1 cellular context compared by ENCODE assay signal in the genomic region with DNA sequence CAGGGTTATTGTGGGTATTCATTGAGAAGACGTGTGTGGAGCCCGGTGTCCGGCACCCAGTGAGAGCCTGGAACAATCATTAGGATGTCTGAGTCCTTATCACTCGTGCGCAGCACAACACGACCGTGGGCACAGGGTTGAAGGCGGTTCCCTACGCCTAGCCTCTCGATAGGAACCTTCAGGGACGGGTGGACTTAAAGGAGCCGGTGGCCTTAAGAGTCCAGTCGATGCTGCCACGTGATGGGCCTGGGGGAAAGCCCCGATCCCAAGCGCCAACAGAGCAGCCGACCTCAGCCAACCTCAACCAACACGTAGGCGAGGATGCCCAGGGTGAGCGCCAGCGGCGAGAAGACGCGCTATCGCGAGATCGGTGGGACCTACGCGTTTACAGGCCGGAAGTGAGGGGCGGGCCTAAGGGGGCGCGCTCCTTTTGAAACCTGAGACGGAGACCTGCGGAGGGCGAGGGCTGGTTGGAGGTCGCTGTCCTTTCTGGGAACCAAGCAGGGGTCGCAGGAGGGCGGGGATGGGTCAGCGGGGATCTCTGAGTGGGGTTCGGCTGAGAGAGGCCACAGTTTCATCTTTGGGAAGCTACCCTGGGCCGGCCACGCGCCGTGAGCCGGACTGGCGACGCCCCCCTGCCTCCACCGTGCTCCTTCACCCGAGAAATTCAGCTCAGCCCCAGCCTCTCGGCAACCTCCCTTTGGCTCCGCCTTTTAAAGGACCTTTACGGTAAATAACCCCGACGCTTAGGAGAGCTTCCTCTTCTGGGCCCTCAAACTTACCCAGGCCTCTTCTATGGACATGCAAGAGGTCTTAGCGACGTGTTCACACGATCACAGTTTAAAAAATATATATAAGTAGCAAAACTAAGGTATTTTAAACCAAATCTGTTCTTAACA.
TF ChIP-seq lines count a peak whose summit lies in the region.

No MANE protein-coding gene starts in this region.

TF ChIP-seq in HepG2, 621 proteins besides CTCF, POLR2A, EP300 and RAD21 (continued from another document and continues in another):
- TF ChIP-seq, protein P1, sequence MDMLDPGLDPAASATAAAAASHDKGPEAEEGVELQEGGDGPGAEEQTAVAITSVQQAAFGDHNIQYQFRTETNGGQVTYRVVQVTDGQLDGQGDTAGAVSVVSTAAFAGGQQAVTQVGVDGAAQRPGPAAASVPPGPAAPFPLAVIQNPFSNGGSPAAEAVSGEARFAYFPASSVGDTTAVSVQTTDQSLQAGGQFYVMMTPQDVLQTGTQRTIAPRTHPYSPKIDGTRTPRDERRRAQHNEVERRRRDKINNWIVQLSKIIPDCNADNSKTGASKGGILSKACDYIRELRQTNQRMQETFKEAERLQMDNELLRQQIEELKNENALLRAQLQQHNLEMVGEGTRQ (IDR thresholded peaks at IDR 0.05; ENCODE audit: low read depth, low read length), result no peak
- TF ChIP-seq, protein P1 (CRISPR knock-in tag; IDR thresholded peaks at IDR 0.05; ENCODE audit: borderline replicate concordance), result no peak
- peak; percentile 69 to 91 for TF ChIP-seq HMGXB4 (CRISPR knock-in tag; IDR thresholded peaks at IDR 0.05; ENCODE audit: borderline replicate concordance in 1 of 2, low read depth in 1 of 2)
- TF ChIP-seq EZH2 (conservative IDR thresholded peaks at IDR 0.05; ENCODE audit: low read depth, low read length), result no peak
- peak; percentile 79 for TF ChIP-seq HIC2 (CRISPR knock-in tag; IDR thresholded peaks at IDR 0.05; ENCODE audit: low read depth)
- no peak for TF ChIP-seq CERS6 (CRISPR knock-in tag; IDR thresholded peaks at IDR 0.05)
- TF ChIP-seq ZNF7 (CRISPR knock-in tag; IDR thresholded peaks at IDR 0.05), result no peak
- 0 out of 2 replicates have a peak, but pooled peaks have one; percentile 52 for TF ChIP-seq ZSCAN20 (CRISPR knock-in tag; IDR thresholded peaks at IDR 0.05; ENCODE audit: borderline replicate concordance)
- TF ChIP-seq GLI4 (CRISPR knock-in tag; IDR thresholded peaks at IDR 0.05; ENCODE audit: borderline replicate concordance), result peak; percentile 72; the same call in 1 of the 2 replicates
- peak; percentile 100 for TF ChIP-seq TFDP2 (CRISPR knock-in tag; IDR thresholded peaks at IDR 0.05)
- TF ChIP-seq IKZF1 (IDR thresholded peaks at IDR 0.05), result no peak
- peak; percentile 100 for TF ChIP-seq ZMYM4 (CRISPR knock-in tag; IDR thresholded peaks at IDR 0.05)
- TF ChIP-seq MTA3 (CRISPR knock-in tag; IDR thresholded peaks at IDR 0.05), result no peak
- TF ChIP-seq, protein P2, sequence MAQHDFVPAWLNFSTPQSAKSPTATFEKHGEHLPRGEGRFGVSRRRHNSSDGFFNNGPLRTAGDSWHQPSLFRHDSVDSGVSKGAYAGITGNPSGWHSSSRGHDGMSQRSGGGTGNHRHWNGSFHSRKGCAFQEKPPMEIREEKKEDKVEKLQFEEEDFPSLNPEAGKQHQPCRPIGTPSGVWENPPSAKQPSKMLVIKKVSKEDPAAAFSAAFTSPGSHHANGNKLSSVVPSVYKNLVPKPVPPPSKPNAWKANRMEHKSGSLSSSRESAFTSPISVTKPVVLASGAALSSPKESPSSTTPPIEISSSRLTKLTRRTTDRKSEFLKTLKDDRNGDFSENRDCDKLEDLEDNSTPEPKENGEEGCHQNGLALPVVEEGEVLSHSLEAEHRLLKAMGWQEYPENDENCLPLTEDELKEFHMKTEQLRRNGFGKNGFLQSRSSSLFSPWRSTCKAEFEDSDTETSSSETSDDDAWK (CRISPR knock-in tag; IDR thresholded peaks at IDR 0.05), result no peak
- no peak for TF ChIP-seq ZBTB20 (CRISPR knock-in tag; IDR thresholded peaks at IDR 0.05; ENCODE audit: borderline replicate concordance, low read depth)
- peak; percentile 46 for TF ChIP-seq XRCC5 (optimal IDR thresholded peaks at IDR 0.05; ENCODE audit: low read length)
- peak; percentile 41 for TF ChIP-seq TBL1XR1 (IDR thresholded peaks at IDR 0.05; ENCODE audit: borderline replicate concordance, low read length, partially characterized antibody)
- 0 out of 2 replicates have a peak, but pooled peaks have one; percentile 32 for TF ChIP-seq ZNF138 (CRISPR knock-in tag; IDR thresholded peaks at IDR 0.05; ENCODE audit: low read depth)
- no peak; the same call in 1 of the 2 replicates for TF ChIP-seq ZFP37 (CRISPR knock-in tag; IDR thresholded peaks at IDR 0.05; ENCODE audit: borderline replicate concordance)
- no peak for TF ChIP-seq PTBP1 (IDR thresholded peaks at IDR 0.05; ENCODE audit: low read depth, low read length, poor library complexity, severe bottlenecking)
- peak; percentile 90; the same call in 1 of the 2 replicates for TF ChIP-seq NPAS2 (CRISPR knock-in tag; IDR thresholded peaks at IDR 0.05; ENCODE audit: borderline replicate concordance)
- TF ChIP-seq E2F2 (CRISPR knock-in tag; IDR thresholded peaks at IDR 0.05; ENCODE audit: borderline replicate concordance), result no peak
- peak; percentile 93; the same call in 1 of the 2 replicates for TF ChIP-seq DNMT1 (CRISPR knock-in tag; IDR thresholded peaks at IDR 0.05)
- TF ChIP-seq NR2C2 (CRISPR knock-in tag; IDR thresholded peaks at IDR 0.05; ENCODE audit: borderline replicate concordance), result peak; percentile 85
- 0 out of 2 replicates have a peak, but pooled peaks have one; percentile 15 for TF ChIP-seq ZNF615 (CRISPR knock-in tag; IDR thresholded peaks at IDR 0.05; ENCODE audit: borderline replicate concordance)
- peak; percentile 80 for TF ChIP-seq ZNF746 (CRISPR knock-in tag; IDR thresholded peaks at IDR 0.05)
- TF ChIP-seq ZNF180 (CRISPR knock-in tag; IDR thresholded peaks at IDR 0.05; ENCODE audit: borderline replicate concordance, low read depth), result peak; percentile 88; the same call in 1 of the 2 replicates
- no peak for TF ChIP-seq ATF3 (CRISPR knock-in tag; IDR thresholded peaks at IDR 0.05)
- TF ChIP-seq KLF15 (CRISPR knock-in tag; IDR thresholded peaks at IDR 0.05; ENCODE audit: borderline replicate concordance), result no peak
- TF ChIP-seq STAT5B (CRISPR knock-in tag; IDR thresholded peaks at IDR 0.05), result 0 out of 2 replicates have a peak, but pooled peaks have one; percentile 63
- TF ChIP-seq GATAD1 (CRISPR knock-in tag; IDR thresholded peaks at IDR 0.05), result peak; percentile 94
- TF ChIP-seq, protein P3, sequence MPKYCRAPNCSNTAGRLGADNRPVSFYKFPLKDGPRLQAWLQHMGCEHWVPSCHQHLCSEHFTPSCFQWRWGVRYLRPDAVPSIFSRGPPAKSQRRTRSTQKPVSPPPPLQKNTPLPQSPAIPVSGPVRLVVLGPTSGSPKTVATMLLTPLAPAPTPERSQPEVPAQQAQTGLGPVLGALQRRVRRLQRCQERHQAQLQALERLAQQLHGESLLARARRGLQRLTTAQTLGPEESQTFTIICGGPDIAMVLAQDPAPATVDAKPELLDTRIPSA (CRISPR knock-in tag; IDR thresholded peaks at IDR 0.05; ENCODE audit: borderline replicate concordance), result 0 out of 2 replicates have a peak, but pooled peaks have one; percentile 11
- no peak for TF ChIP-seq SRSF4 (IDR thresholded peaks at IDR 0.05; ENCODE audit: low read depth, low read length, poor library complexity, severe bottlenecking)
- TF ChIP-seq NFAT5 (CRISPR knock-in tag; IDR thresholded peaks at IDR 0.05), result peak; percentile 67; the same call in 1 of the 2 replicates
